ENCODE assay signal across 8 cellular contexts in genomic region chr5:115295775-115296129, GRCh38. TPM values are rescaled to one million over a fixed set of nuclear protein-coding genes. Genes with fewer than 3 reads are reported as not detected.
DNase-seq lines count a peak whose midpoint lies in the region; ATAC-seq and TF ChIP-seq lines count a peak whose summit lies in the region.

No MANE protein-coding gene starts in this region.

- DNase-seq in BE2C (no peak), RWPE2 (ENCODE audit: low spot score) (no peak), fibroblast of pulmonary artery (ENCODE audit: low read depth) (no peak), omental fat pad (ENCODE audit: low spot score) (no peak), HuH-7 (ENCODE audit: low spot score) (no peak)

- H3K27ac ChIP-seq in RWPE2 (ENCODE audit: poor library complexity, severe bottlenecking) (peak overlapping the region; percentile 11), parathyroid adenoma (no peak overlapping the region)

- H3K27me3 ChIP-seq in BE2C (peaks cover under 1% of the 10 kb centered on the region; the same call in 1 of the 2 replicates), RWPE2 (ENCODE audit: insufficient read depth, poor library complexity, severe bottlenecking) (no peaks in the 10 kb centered on the region), parathyroid adenoma (ENCODE audit: control insufficient read depth, insufficient read depth, low read length) (no peaks in the 10 kb centered on the region)

- TF ChIP-seq CTCF in BE2C (IDR thresholded peaks at IDR 0.05; ENCODE audit: low read depth, low read length) (no peak), RWPE2 (IDR thresholded peaks at IDR 0.05; ENCODE audit: poor library complexity, severe bottlenecking) (no peak), fibroblast of pulmonary artery (IDR thresholded peaks at IDR 0.05; ENCODE audit: low read length, missing control alignments) (no peak), parathyroid adenoma (IDR thresholded peaks at IDR 0.05) (no peak), omental fat pad (IDR thresholded peaks at IDR 0.05) (no peak)

- H3K4me3 ChIP-seq in BE2C (ENCODE audit: low read depth, low read length) (peak overlapping the region; percentile 85), RWPE2 (ENCODE audit: severe bottlenecking) (peak overlapping the region; percentile 65), fibroblast of pulmonary artery (replicated peaks; ENCODE audit: low read depth, low read length) (peak overlapping the region; percentile 70), parathyroid adenoma (ENCODE audit: low read depth, low read length) (peak overlapping the region; percentile 74)

- peaks cover 4% of the 10 kb centered on the region for H3K79me2 ChIP-seq in parathyroid adenoma

- no peaks in the 10 kb centered on the region for H3K36me3 ChIP-seq in BE2C
- H3K36me3 ChIP-seq in RWPE2 (ENCODE audit: low read depth) = no peaks in the 10 kb centered on the region
- H3K36me3 ChIP-seq in parathyroid adenoma (ENCODE audit: control insufficient read depth, insufficient read depth, low read length) = no peaks in the 10 kb centered on the region

- no peaks in the 10 kb centered on the region for H3K4me1 ChIP-seq in BE2C
- no peaks in the 10 kb centered on the region for H3K4me1 ChIP-seq in RWPE2 (ENCODE audit: insufficient read depth, poor library complexity, severe bottlenecking)
- no peaks in the 10 kb centered on the region for H3K4me1 ChIP-seq in parathyroid adenoma

- peak; percentile 20 for ATAC-seq in GM21515 (IDR thresholded peaks at IDR 0.05; ENCODE audit: unreplicated experiment)
- peak; percentile 31 for ATAC-seq in RWPE2 (ENCODE audit: low read depth)
- ATAC-seq in HG03095 (IDR thresholded peaks at IDR 0.05; ENCODE audit: unreplicated experiment) = no peak
- no peak for ATAC-seq in omental fat pad (ENCODE audit: low FRiP score)

- no peaks in the 10 kb centered on the region for H3K9me3 ChIP-seq in BE2C
- H3K9me3 ChIP-seq in RWPE2 (ENCODE audit: severe bottlenecking) = no peaks in the 10 kb centered on the region
- no peaks in the 10 kb centered on the region for H3K9me3 ChIP-seq in parathyroid adenoma (ENCODE audit: control insufficient read depth, low read length)

- no peak overlapping the region for H3K9ac ChIP-seq in parathyroid adenoma

- H3K4me2 ChIP-seq in parathyroid adenoma (ENCODE audit: low read length) = peak overlapping the region; percentile 88

- peak overlapping the region; percentile 94 for H2AFZ ChIP-seq in parathyroid adenoma

RNA-seq across cellular contexts. Expression of gene CCDC112, which starts 0.7 kb away (rescaled TPM):
- polyA plus RNA-seq in BE2C (2012; ENCODE audit: insufficient read depth, insufficient read length, low read depth) = 4.0 TPM
- total RNA-seq in omental fat pad = 1 to 10 TPM; 2.6 to 9.1 (median 5.4) TPM

RNA-seq across cellular contexts. Expression of gene PGGT1B, which starts 33.1 kb away (rescaled TPM):
- 24.5 TPM for polyA plus RNA-seq in BE2C (2012; ENCODE audit: insufficient read depth, insufficient read length, low read depth)
- total RNA-seq in omental fat pad = 10 to 100 TPM in 2 of 4 donors, 1 to 10 TPM in 2; 6.8 to 14.5 (median 11.1) TPM

Comparison
In these comparisons a context has a peak if more than half of its experiments do, and no peak if none do; other contexts are left out.
1. ATAC-seq: peak in GM21515 (single experiment) and RWPE2 (single experiment); none in HG03095 (single experiment) and omental fat pad (single experiment).
2. Peak in every context shown above with its lines, with median percentiles within 50 percentile points of each other: H3K4me3 ChIP-seq.